28 cellular contexts compared by ENCODE assay signal in the genomic region with DNA sequence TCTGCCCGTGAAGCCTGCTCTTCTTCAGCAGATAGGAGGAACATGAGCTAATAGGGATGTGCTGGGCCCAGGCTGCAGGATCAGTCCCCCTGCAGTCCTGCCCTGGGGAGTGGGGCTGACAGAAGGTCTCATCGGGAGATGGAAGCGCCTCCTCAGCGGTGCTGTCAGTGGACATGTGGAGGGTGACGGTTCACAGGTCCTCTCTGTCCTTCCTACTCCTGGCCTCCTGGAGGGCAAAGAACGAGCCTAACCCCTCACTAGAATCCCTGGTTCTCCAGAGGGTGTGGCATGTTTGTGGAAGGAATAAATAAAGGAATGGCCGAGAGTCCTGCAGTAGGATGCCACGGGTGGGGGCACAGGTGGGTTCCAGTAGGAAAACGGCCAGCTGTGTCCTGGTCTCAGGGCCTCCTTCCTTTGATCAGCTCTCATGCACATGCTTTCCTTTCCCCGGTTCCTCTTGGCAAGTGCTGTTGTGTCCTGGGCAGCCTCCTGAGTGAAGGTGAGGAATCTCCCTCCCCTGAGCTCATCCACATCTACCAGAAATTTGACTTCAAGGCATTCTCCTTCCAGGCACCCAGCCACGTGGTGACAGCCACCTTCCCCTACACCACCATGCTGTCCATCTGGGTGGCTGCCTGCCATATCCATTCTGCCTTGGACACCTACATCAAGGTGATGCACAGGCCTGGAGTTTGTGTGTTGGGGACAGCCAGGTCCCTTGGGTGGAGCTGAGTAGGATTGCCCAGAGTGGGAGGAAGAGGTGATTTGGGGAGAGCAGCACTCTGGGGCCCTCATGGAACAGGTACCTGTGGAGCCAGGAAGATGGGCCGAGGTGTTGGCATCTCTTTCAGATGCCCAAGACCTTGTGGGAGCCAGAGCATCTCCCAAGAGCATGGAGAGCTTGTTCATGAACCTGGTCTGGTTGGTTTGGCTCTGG. TPM values are rescaled to one million over a fixed set of nuclear protein-coding genes. Genes with fewer than 3 reads are reported as not detected.
"Had no signal": no experiment of that assay in that cellular context is flagged by ENCODE, and none has a peak within 500 bp of the region (broad histone marks: within the 10 kb centered on the region; RNA-seq: fewer than 3 reads in every experiment).

No MANE protein-coding gene starts in this region.

- DNase-seq: activated CD4-positive, alpha-beta memory T cell treated with anti-CD3 and anti-CD28 coated beads for 36 hours; activated CD4-positive, alpha-beta T cell treated with anti-CD3 and anti-CD28 coated beads for 36 hours; activated CD4-positive, alpha-beta T cell treated with anti-CD3 and anti-CD28 coated beads, Interleukin-2, amount 10 ng/mL, durations not matched to agents 24 days and 14 days; activated CD4-positive, CD25-positive, alpha-beta regulatory T cell; activated CD4-positive, CD25-positive, alpha-beta regulatory T cell treated with anti-CD3 and anti-CD28 coated beads, Interleukin-2, amount 50 U/mL, for 72 hours; activated CD8-positive, alpha-beta memory T cell treated with anti-CD3 and anti-CD28 coated beads, Interleukin-2, amount 10 ng/mL, durations not matched to agents 7 days and 5 days; activated CD8-positive, alpha-beta memory T cell treated with anti-CD3 and anti-CD28 coated beads, Interleukin-2, amount 50 U/mL, for 4 hours; activated CD8-positive, alpha-beta T cell treated with anti-CD3 and anti-CD28 coated beads, Interleukin-2, amount 10 ng/mL, durations not matched to agents 7 days and 5 days; activated effector memory CD4-positive, alpha-beta T cell treated with anti-CD3 and anti-CD28 coated beads, Interleukin-2, amount 50 U/mL, for 16 hours; activated naive CD4-positive, alpha-beta T cell treated with anti-CD3 and anti-CD28 coated beads for 36 hours; activated naive CD8-positive, alpha-beta T cell treated with anti-CD3 and anti-CD28 coated beads for 36 hours; activated naive CD8-positive, alpha-beta T cell treated with anti-CD3 and anti-CD28 coated beads, Interleukin-2, amount 50 U/mL, for 24 hours; activated T-cell treated with anti-CD3 and anti-CD28 coated beads, Interleukin-2, amount 50 U/mL, for 1 hour; activated T-cell treated with anti-CD3 and anti-CD28 coated beads, Interleukin-2, amount 50 U/mL, for 48 hours; adrenal gland; amygdala; aorta; body of pancreas; caudate nucleus; cortex of kidney; dermis blood vessel endothelial cell; effector CD4-positive, alpha-beta T cell; effector memory CD8-positive, alpha-beta T cell; foreskin fibroblast; T-helper 2 cell had no signal

- H3K9me3 ChIP-seq: adrenal gland, body of pancreas had no signal

- H3K27ac ChIP-seq: adrenal gland, body of pancreas, epithelial cell of prostate had no signal

- H3K27me3 ChIP-seq: adrenal gland, body of pancreas had no signal

- H3K4me1 ChIP-seq: adrenal gland, body of pancreas had no signal

- H3K36me3 ChIP-seq: adrenal gland had no signal

- ATAC-seq: activated CD4-positive, alpha-beta T cell treated with anti-CD3 and anti-CD28 coated beads for 36 hours; activated CD8-positive, alpha-beta memory T cell treated with anti-CD3 and anti-CD28 coated beads, Interleukin-2, amount 10 ng/mL, durations not matched to agents 7 days and 5 days; activated CD8-positive, alpha-beta T cell treated with anti-CD3 and anti-CD28 coated beads, Interleukin-2, amount 10 ng/mL, durations not matched to agents 7 days and 5 days; activated naive CD8-positive, alpha-beta T cell treated with anti-CD3 and anti-CD28 coated beads, Interleukin-2, amount 50 U/mL, for 24 hours; body of pancreas; effector memory CD8-positive, alpha-beta T cell had no signal

- H3K4me3 ChIP-seq: adrenal gland, body of pancreas had no signal

RNA-seq across cellular contexts. Expression of a gene that starts 28.6 kb away (rescaled TPM):
- total RNA-seq: chondrocyte, endothelial cell of umbilical vein had no signal
- polyA plus RNA-seq: aorta, endothelial cell of umbilical vein had no signal
